8 cellular contexts compared by ENCODE assay signal in the genomic region with DNA sequence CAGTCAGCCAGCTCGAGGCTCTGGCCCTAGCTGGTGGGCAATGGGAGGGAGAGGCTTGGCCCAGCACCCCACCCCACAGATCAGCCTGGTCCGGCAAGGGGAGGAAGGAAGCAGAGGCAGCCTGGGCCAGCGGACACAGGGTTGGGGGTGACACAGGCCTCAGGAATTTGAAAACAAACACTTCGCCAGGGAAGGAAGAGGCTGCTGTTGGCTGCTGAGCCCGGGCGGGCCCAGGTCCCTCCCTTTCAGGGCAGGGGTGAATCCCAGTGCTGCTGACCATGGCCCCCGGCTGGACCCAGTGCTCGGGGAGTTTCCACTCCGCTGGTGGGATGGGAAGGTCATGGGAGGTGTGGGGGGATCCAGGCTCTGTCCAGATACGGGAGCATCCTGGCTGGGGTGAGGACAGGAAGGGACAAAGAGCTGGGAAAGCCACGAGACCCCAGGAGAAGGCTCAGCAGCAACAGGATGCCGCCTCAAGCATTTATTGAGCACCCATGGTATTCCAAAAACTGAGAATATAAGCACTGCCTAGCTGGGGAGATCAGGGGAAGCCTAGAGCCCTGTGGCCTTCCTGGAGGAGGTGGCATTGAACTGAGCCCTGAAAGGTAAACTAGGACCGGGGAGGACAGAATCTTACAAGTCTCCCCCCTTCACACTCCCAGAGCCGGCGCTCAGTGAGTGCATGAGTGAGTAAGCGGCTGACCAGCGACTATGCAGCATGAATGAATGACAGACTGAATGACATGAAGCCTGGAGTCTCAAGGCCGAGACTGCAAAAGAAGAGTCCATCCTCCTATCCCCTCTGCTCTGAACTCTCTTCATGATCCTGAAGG. TPM values are rescaled to one million over a fixed set of nuclear protein-coding genes. Genes with fewer than 3 reads are reported as not detected.
DNase-seq lines count a peak whose midpoint lies in the region; ATAC-seq and TF ChIP-seq lines count a peak whose summit lies in the region.

No MANE protein-coding gene starts in this region.

- H3K27me3 ChIP-seq in parathyroid adenoma (ENCODE audit: control insufficient read depth, insufficient read depth, low read length) (no peaks in the 10 kb centered on the region), WERI-Rb-1 (ENCODE audit: insufficient read depth, low read depth, severe bottlenecking) (no peaks in the 10 kb centered on the region)

- H3K36me3 ChIP-seq in parathyroid adenoma (ENCODE audit: control insufficient read depth, insufficient read depth, low read length) (no peaks in the 10 kb centered on the region), WERI-Rb-1 (no peaks in the 10 kb centered on the region)

- H3K4me1 ChIP-seq in parathyroid adenoma, result no peaks in the 10 kb centered on the region

- peak overlapping the region; percentile 71 for H3K27ac ChIP-seq in parathyroid adenoma
- no peak overlapping the region for H3K27ac ChIP-seq in WERI-Rb-1

- no peak for ATAC-seq in activated T-cell treated with anti-CD3 and anti-CD28 coated beads, Interleukin-2, amount 50 U/mL, for 4 hours

- DNase-seq in DMS53 treated with DMSO at 0.1 percent for 48 hours (lab: John Stamatoyannopoulos, UW; ENCODE audit: unreplicated experiment), result peak; percentile 31
- DNase-seq in T1000 (lab: John Stamatoyannopoulos, UW), result peak; percentile 81
- DNase-seq in glomerular visceral epithelial cell (ENCODE audit: extremely low spot score), result peak; percentile 93
- DNase-seq in NOMO-1 (lab: John Stamatoyannopoulos, UW; ENCODE audit: unreplicated experiment in 2 of 2), result no peak
- DNase-seq in AML-193 (lab: John Stamatoyannopoulos, UW), result no peak
- DNase-seq in activated T-cell treated with anti-CD3 and anti-CD28 coated beads, Interleukin-2, amount 50 U/mL, for 4 hours, result no peak
- DNase-seq in WERI-Rb-1, result no peak

- no peaks in the 10 kb centered on the region for H3K36me3 Mint-ChIP-seq in activated T-cell treated with anti-CD3 and anti-CD28 coated beads, Interleukin-2, amount 50 U/mL, for 4 hours (ENCODE audit: insufficient read depth)

- no peak overlapping the region for H3K9ac ChIP-seq in parathyroid adenoma

- H3K4me3 ChIP-seq in parathyroid adenoma (ENCODE audit: low read depth, low read length) (no peak overlapping the region), WERI-Rb-1 (ENCODE audit: low read depth, low read length) (no peak overlapping the region)

- no peak overlapping the region for H3K4me2 ChIP-seq in parathyroid adenoma (ENCODE audit: low read length)

- H3K4me1 Mint-ChIP-seq in activated T-cell treated with anti-CD3 and anti-CD28 coated beads, Interleukin-2, amount 50 U/mL, for 4 hours (ENCODE audit: low read depth), result no peaks in the 10 kb centered on the region

- H3K79me2 ChIP-seq in parathyroid adenoma, result no peaks in the 10 kb centered on the region

- H3K9me3 Mint-ChIP-seq in activated T-cell treated with anti-CD3 and anti-CD28 coated beads, Interleukin-2, amount 50 U/mL, for 4 hours, result no peaks in the 10 kb centered on the region

- peak overlapping the region; percentile 53 for H2AFZ ChIP-seq in parathyroid adenoma

- H3K27me3 Mint-ChIP-seq in activated T-cell treated with anti-CD3 and anti-CD28 coated beads, Interleukin-2, amount 50 U/mL, for 4 hours (ENCODE audit: low read depth), result no peaks in the 10 kb centered on the region

- TF ChIP-seq CTCF in parathyroid adenoma (IDR thresholded peaks at IDR 0.05) (no peak), WERI-Rb-1 (IDR thresholded peaks at IDR 0.05; ENCODE audit: low read depth, low read length) (no peak)

- H3K4me3 Mint-ChIP-seq in activated T-cell treated with anti-CD3 and anti-CD28 coated beads, Interleukin-2, amount 50 U/mL, for 4 hours, result no peak overlapping the region

- H3K9me3 ChIP-seq in parathyroid adenoma (ENCODE audit: control insufficient read depth, low read length) (no peaks in the 10 kb centered on the region), WERI-Rb-1 (ENCODE audit: severe bottlenecking) (no peaks in the 10 kb centered on the region)

RNA-seq across cellular contexts. Expression of gene EPHA2, which starts 26.2 kb away (rescaled TPM):
- total RNA-seq in activated T-cell treated with anti-CD3 and anti-CD28 coated beads, Interleukin-2, amount 50 U/mL, for 4 hours, result under 1 TPM; 0.29 to 0.35 (median 0.33) TPM

RNA-seq across cellular contexts. Expression of gene ARHGEF19, which starts 30.3 kb away (rescaled TPM):
- 10 to 100 TPM; 10.6 to 16.6 (median 11.1) TPM for total RNA-seq in activated T-cell treated with anti-CD3 and anti-CD28 coated beads, Interleukin-2, amount 50 U/mL, for 4 hours

RNA-seq across cellular contexts. Expression of gene CPLANE2, which starts 54.9 kb away (rescaled TPM):
- 1 to 10 TPM; 5.0 to 7.1 (median 6.5) TPM for total RNA-seq in activated T-cell treated with anti-CD3 and anti-CD28 coated beads, Interleukin-2, amount 50 U/mL, for 4 hours

Comparison
In these comparisons a context has a peak if more than half of its experiments do, and no peak if none do; other contexts are left out.
1. DNase-seq: peak in DMS53 treated with DMSO at 0.1 percent for 48 hours (single experiment), T1000 (single experiment) and glomerular visceral epithelial cell (single experiment); none in NOMO-1 (0 of 2), AML-193 (0 of 2), activated T-cell treated with anti-CD3 and anti-CD28 coated beads, Interleukin-2, amount 50 U/mL, for 4 hours (single experiment) and WERI-Rb-1 (single experiment).